In the genomic region with DNA sequence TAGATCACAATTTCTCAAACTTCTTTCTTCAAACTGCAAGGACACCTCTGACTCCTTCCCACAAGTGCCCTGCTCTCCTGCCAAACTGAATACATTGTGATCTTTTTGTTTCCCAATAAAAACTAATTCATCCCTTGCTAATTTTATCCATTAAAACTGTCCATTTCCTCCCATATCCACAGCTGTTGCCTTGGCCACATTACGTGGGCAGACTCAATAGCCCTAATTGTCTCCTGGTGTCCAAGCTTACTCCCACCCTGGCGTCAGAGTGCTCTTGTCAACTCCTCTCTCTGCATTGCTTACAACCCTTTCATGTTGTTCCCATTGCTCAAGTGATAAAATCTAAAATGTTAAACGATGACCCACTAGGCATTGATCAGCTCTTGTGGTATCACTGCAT, we compare ENCODE assay signal across 22 cellular contexts.
"Had no signal": no experiment of that assay in that cellular context is flagged by ENCODE, and none has a peak within 500 bp of the region (broad histone marks: within the 10 kb centered on the region; RNA-seq: fewer than 3 reads in every experiment).

No MANE protein-coding gene starts in this region.

- ATAC-seq: mucosa of descending colon; naive thymus-derived CD4-positive, alpha-beta T cell; right lobe of liver; stimulated activated effector memory CD8-positive, alpha-beta T cell treated with anti-CD3 and anti-CD28 coated beads, Interleukin-12 subunit alpha, Interleukin-12 subunit beta, amount 100 ng/mL, for 72 hours had no signal

- H3K36me3 Mint-ChIP-seq: naive thymus-derived CD4-positive, alpha-beta T cell; stimulated activated effector memory CD8-positive, alpha-beta T cell treated with anti-CD3 and anti-CD28 coated beads, Interleukin-12 subunit alpha, Interleukin-12 subunit beta, amount 100 ng/mL, for 72 hours; type B pancreatic cell had no signal

- H3K9me3 Mint-ChIP-seq: stimulated activated naive CD8-positive, alpha-beta T cell treated with anti-CD3 and anti-CD28 coated beads, Interleukin-15, Interleukin-2, amounts not matched to agents 100 ng/mL and 50 ng/mL, for 24 hours; type B pancreatic cell had no signal

- H3K27ac ChIP-seq: left ventricle myocardium inferior, ovary, right atrium auricular region, right lobe of liver, spleen, suprapubic skin, tibial nerve, uterus had no signal

- H3K27me3 Mint-ChIP-seq: progenitor cell of endocrine pancreas; stimulated activated naive CD8-positive, alpha-beta T cell treated with anti-CD3 and anti-CD28 coated beads, Interleukin-15, Interleukin-2, amounts not matched to agents 100 ng/mL and 50 ng/mL, for 24 hours; type B pancreatic cell had no signal

- H3K36me3 ChIP-seq: left ventricle myocardium inferior, ovary, right atrium auricular region, right lobe of liver, spleen, suprapubic skin, tibial nerve, uterus had no signal

- H3K4me3 ChIP-seq: left ventricle myocardium inferior, lung, mucosa of descending colon, ovary, right atrium auricular region, right lobe of liver, spleen, suprapubic skin, tibial nerve, uterus had no signal

- H3K4me3 Mint-ChIP-seq: naive thymus-derived CD4-positive, alpha-beta T cell; stimulated activated effector memory CD8-positive, alpha-beta T cell treated with anti-CD3 and anti-CD28 coated beads, Interleukin-12 subunit alpha, Interleukin-12 subunit beta, amount 100 ng/mL, for 72 hours; stimulated activated naive CD8-positive, alpha-beta T cell treated with anti-CD3 and anti-CD28 coated beads, Interleukin-15, Interleukin-2, amounts not matched to agents 100 ng/mL and 50 ng/mL, for 24 hours; type B pancreatic cell had no signal

- H3K27ac Mint-ChIP-seq: naive thymus-derived CD4-positive, alpha-beta T cell; progenitor cell of endocrine pancreas; stimulated activated effector memory CD8-positive, alpha-beta T cell treated with anti-CD3 and anti-CD28 coated beads, Interleukin-12 subunit alpha, Interleukin-12 subunit beta, amount 100 ng/mL, for 72 hours; stimulated activated naive CD8-positive, alpha-beta T cell treated with anti-CD3 and anti-CD28 coated beads, Interleukin-15, Interleukin-2, amounts not matched to agents 100 ng/mL and 50 ng/mL, for 24 hours; type B pancreatic cell had no signal

- H3K4me1 Mint-ChIP-seq: naive thymus-derived CD4-positive, alpha-beta T cell; stimulated activated effector memory CD8-positive, alpha-beta T cell treated with anti-CD3 and anti-CD28 coated beads, Interleukin-12 subunit alpha, Interleukin-12 subunit beta, amount 100 ng/mL, for 72 hours had no signal

- DNase-seq: hypothalamus; islet precursor cell; left ventricle myocardium inferior; mesendoderm; midbrain; mucosa of descending colon; naive thymus-derived CD4-positive, alpha-beta T cell; ovary; right lobe of liver; small intestine; spleen; stimulated activated CD4-positive, alpha-beta T cell treated with anti-CD3 and anti-CD28 coated beads, Interleukin-4, amount 100 ng/mL, for 24 hours; stimulated activated naive CD4-positive, alpha-beta T cell; uterus had no signal

- H3K27me3 ChIP-seq: ovary, right atrium auricular region, right lobe of liver, spleen, suprapubic skin, tibial nerve, uterus had no signal

- H3K4me1 ChIP-seq: left ventricle myocardium inferior, right atrium auricular region, right lobe of liver, spleen, suprapubic skin had no signal

- H3K9me3 ChIP-seq: left ventricle myocardium inferior, mucosa of descending colon, ovary, right atrium auricular region, right lobe of liver, spleen, suprapubic skin, tibial nerve, uterus had no signal
